Comparison of ENCODE assay signal across 1 cellular context in genomic region chr5:150057996-150058395, GRCh38.
TF ChIP-seq lines count a peak whose summit lies in the region.

No MANE protein-coding gene starts in this region.

TF ChIP-seq in endothelial cell of umbilical vein, 7 proteins besides CTCF, POLR2A, EP300 and RAD21 (continued from another document):
- no peak for TF ChIP-seq GATA2 (IDR thresholded peaks at IDR 0.05; ENCODE audit: insufficient read depth, insufficient read length, low read depth, low read length)
- TF ChIP-seq MAX (IDR thresholded peaks at IDR 0.05; ENCODE audit: insufficient read depth, insufficient read length) = no peak
- no peak for TF ChIP-seq MYC (IDR thresholded peaks at IDR 0.05; ENCODE audit: low read depth, low read length)
- no peak for TF ChIP-seq JUN (IDR thresholded peaks at IDR 0.05; ENCODE audit: borderline replicate concordance, insufficient read depth, insufficient read length, low read depth)
- TF ChIP-seq POLR2AphosphoS5 (IDR thresholded peaks at IDR 0.05; ENCODE audit: insufficient read depth, low read depth, low read length) = no peak
TF ChIP-seq in endothelial cell of umbilical vein: peak in this region for 0.
